In the genomic region with DNA sequence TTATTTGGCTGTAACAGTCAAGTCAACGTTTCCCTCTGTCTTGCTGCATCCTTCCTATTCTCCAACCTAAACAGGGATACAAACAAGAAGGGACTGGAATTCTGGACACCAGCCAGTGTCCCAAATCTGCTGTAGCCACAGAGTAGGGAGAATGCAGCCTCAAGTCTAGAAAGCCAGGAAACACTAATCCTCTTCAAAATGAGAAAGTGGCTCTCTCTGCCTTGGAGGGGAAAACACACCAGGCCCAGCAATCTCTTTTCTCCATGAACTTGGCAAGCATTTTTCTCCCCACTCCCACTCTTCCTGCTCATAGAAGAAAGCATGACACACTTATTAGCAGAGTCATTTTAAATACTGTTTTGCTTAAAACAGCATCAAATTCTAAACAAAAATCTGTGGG, we compare ENCODE assay signal across 21 cellular contexts.
"Had no signal": no experiment of that assay in that cellular context is flagged by ENCODE, and none has a peak within 500 bp of the region (broad histone marks: within the 10 kb centered on the region; RNA-seq: fewer than 3 reads in every experiment).

No MANE protein-coding gene starts in this region.

- H3K9me3 ChIP-seq: gastroesophageal sphincter, left lung, psoas muscle, suprapubic skin had no signal

- ATAC-seq: activated T-cell treated with anti-CD3 and anti-CD28 coated beads, Interleukin-2, amount 50 U/mL, for 72 hours; gastroesophageal sphincter; left lung; psoas muscle; sciatic nerve had no signal

- H3K4me3 ChIP-seq: gastroesophageal sphincter, hepatocyte, left lung, psoas muscle, spleen, suprapubic skin had no signal

- H3K9me3 Mint-ChIP-seq: neural crest cell had no signal

- H3K36me3 ChIP-seq: brain microvascular endothelial cell, gastroesophageal sphincter, left lung, spleen, suprapubic skin had no signal

- H3K27ac ChIP-seq: brain microvascular endothelial cell, gastroesophageal sphincter, hepatocyte, left lung, psoas muscle, suprapubic skin had no signal

- H3K27me3 ChIP-seq: brain microvascular endothelial cell, gastroesophageal sphincter, hepatocyte, left lung, spleen, suprapubic skin had no signal

- H3K27me3 Mint-ChIP-seq: activated CD4-positive, alpha-beta T cell treated with anti-CD3 and anti-CD28 coated beads, Interleukin-2, amount 10 ng/mL, durations not matched to agents 7 days and 5 days; activated naive CD8-positive, alpha-beta T cell; dendritic cell treated with granulocyte-macrophage colony-stimulating factor and Interleukin-4, amounts not matched to agents 40 ng/mL and 50 ng/mL, for 4 days; stimulated activated naive CD8-positive, alpha-beta T cell treated with anti-CD3 and anti-CD28 coated beads, Interleukin-15, Interleukin-2, amounts not matched to agents 100 ng/mL and 50 ng/mL, for 24 hours had no signal

- H3K4me1 Mint-ChIP-seq: activated CD4-positive, alpha-beta T cell treated with anti-CD3 and anti-CD28 coated beads, Interleukin-2, amount 10 ng/mL, durations not matched to agents 7 days and 5 days had no signal

- H3K27ac Mint-ChIP-seq: activated CD4-positive, alpha-beta T cell treated with anti-CD3 and anti-CD28 coated beads, Interleukin-2, amount 10 ng/mL, durations not matched to agents 7 days and 5 days; activated naive CD8-positive, alpha-beta T cell; activated T-cell treated with anti-CD3 and anti-CD28 coated beads, Interleukin-2, amount 50 U/mL, for 72 hours; dendritic cell treated with granulocyte-macrophage colony-stimulating factor and Interleukin-4, amounts not matched to agents 40 ng/mL and 50 ng/mL, for 4 days; stimulated activated naive CD8-positive, alpha-beta T cell treated with anti-CD3 and anti-CD28 coated beads, Interleukin-15, Interleukin-2, amounts not matched to agents 100 ng/mL and 50 ng/mL, for 24 hours; T-helper 2 cell treated with Interferon-gamma antibody and Interleukin-4, amounts not matched to agents 5 μg/mL and 100 μg/mL, for 36 hours had no signal

- DNase-seq: activated CD4-positive, alpha-beta T cell treated with anti-CD3 and anti-CD28 coated beads, Interleukin-2, amount 10 ng/mL, durations not matched to agents 7 days and 5 days; activated CD8-positive, alpha-beta memory T cell treated with anti-CD3 and anti-CD28 coated beads, Interleukin-2, amount 50 U/mL, for 48 hours; activated gamma-delta T cell; activated T-cell treated with anti-CD3 and anti-CD28 coated beads, Interleukin-2, amount 50 U/mL, for 72 hours; brain microvascular endothelial cell; islet precursor cell; left lung; mesenchymal stem cell; psoas muscle; spleen; SW 1271; trophoblast cell had no signal

- H3K4me1 ChIP-seq: gastroesophageal sphincter, left lung, psoas muscle, spleen had no signal

- H3K36me3 Mint-ChIP-seq: activated naive CD8-positive, alpha-beta T cell had no signal

- H3K4me3 Mint-ChIP-seq: activated CD4-positive, alpha-beta T cell treated with anti-CD3 and anti-CD28 coated beads, Interleukin-2, amount 10 ng/mL, durations not matched to agents 7 days and 5 days; activated naive CD8-positive, alpha-beta T cell; activated T-cell treated with anti-CD3 and anti-CD28 coated beads, Interleukin-2, amount 50 U/mL, for 72 hours; dendritic cell treated with granulocyte-macrophage colony-stimulating factor and Interleukin-4, amounts not matched to agents 40 ng/mL and 50 ng/mL, for 4 days; neural crest cell; stimulated activated naive CD8-positive, alpha-beta T cell treated with anti-CD3 and anti-CD28 coated beads, Interleukin-15, Interleukin-2, amounts not matched to agents 100 ng/mL and 50 ng/mL, for 24 hours; T-helper 2 cell treated with Interferon-gamma antibody and Interleukin-4, amounts not matched to agents 5 μg/mL and 100 μg/mL, for 36 hours had no signal
